ENCODE assay signal across 8 cellular contexts in the genomic region with DNA sequence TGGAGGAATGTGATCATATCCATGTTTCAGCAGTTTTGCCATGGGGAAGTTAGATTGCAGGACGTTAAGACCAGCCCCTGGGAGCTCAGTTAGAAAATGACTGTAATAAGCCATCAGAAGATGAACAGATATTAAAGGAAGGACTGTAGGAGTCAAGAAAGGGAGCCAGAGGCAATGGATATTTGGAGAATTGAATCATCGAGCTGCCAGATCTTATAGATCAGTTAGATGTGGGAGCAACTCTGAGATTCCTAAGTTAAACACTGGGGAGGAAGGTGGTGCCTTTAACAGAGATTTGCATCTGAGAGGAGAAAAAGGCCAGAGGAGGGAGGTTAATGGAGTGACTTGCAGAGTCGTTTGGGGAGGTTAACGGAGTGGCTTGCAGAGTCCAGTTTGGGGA.
"Had no signal": no experiment of that assay in that cellular context is flagged by ENCODE, and none has a peak within 500 bp of the region (broad histone marks: within the 10 kb centered on the region; RNA-seq: fewer than 3 reads in every experiment).

No MANE protein-coding gene starts in this region.

- H3K4me1 Mint-ChIP-seq: IgD-negative memory B cell had no signal

- DNase-seq: IMR-90, KBM-7, KG1 had no signal

- H3K27ac ChIP-seq: HL-60, KMS-11 had no signal

- H3K27ac Mint-ChIP-seq: IgD-negative memory B cell had no signal

- H3K4me2 ChIP-seq: KMS-11 had no signal

- H3K36me3 Mint-ChIP-seq: IgD-negative memory B cell had no signal

- H3K4me3 Mint-ChIP-seq: IgD-negative memory B cell had no signal

- H3K4me3 ChIP-seq: K562 had no signal

- ATAC-seq: HepG2, K562 had no signal

- H3K9ac ChIP-seq: KMS-11 had no signal
